ENCODE assay signal across 31 cellular contexts in the genomic region with DNA sequence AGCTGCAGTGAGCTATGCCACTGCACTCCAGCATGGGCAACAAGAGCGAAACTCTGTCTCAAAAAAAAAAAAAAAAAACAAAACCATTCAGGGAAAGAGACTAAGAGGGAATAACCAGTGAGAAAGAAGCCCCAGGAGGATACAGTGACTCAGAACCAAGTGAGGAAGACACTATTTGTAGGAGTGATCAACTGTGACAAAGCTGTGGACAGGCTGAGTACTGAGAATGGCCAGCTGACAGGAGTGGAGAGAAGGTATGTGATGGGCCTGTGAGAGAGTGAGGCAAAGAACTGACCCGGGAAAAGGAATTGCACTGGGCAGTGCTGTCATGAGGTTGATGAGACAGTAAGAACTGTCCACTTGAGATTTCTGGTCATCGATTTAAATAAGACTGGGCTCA. TPM values are rescaled to one million over a fixed set of nuclear protein-coding genes. Genes with fewer than 3 reads are reported as not detected.
DNase-seq lines count a peak whose midpoint lies in the region; ATAC-seq, FAIRE-seq and TF ChIP-seq lines count a peak whose summit lies in the region.
"Had no signal": no experiment of that assay in that cellular context is flagged by ENCODE, and none has a peak within 500 bp of the region (broad histone marks: within the 10 kb centered on the region; RNA-seq: fewer than 3 reads in every experiment).

No MANE protein-coding gene starts in this region.

- no peak for TF ChIP-seq RAD21 in K562 (CRISPR knock-in tag; conservative IDR thresholded peaks at IDR 0.05 in 1 of 2, IDR thresholded peaks at IDR 0.05 in 1 of 2)

- FAIRE-seq in K562 (lab: Jason Lieb, UNC): no peak
- FAIRE-seq: astrocyte, D721Med, keratinocyte, pancreas, urothelium cell line had no signal

- no peak overlapping the region for H3K4me3 Mint-ChIP-seq in HFFc6
- H3K4me3 Mint-ChIP-seq: activated naive CD8-positive, alpha-beta T cell treated with anti-CD3 and anti-CD28 coated beads, Interleukin-2, amount 10 ng/mL, durations not matched to agents 7 days and 5 days; neural crest cell had no signal

- H3K27ac ChIP-seq in K562 (ENCODE audit: extremely low read depth, low read depth, low read length): no peak overlapping the region
- no peak overlapping the region for H3K27ac ChIP-seq in A673 (ENCODE audit: low read depth, low read length, poor library complexity, severe bottlenecking)
- H3K27ac ChIP-seq: C4-2B, lower lobe of right lung, pancreas, testis had no signal

- no peak overlapping the region for H3K9ac ChIP-seq in K562 (ENCODE audit: insufficient read depth in 1 of 2, low read depth in 2 of 2, low read length in 2 of 2)

- H3K9me3 Mint-ChIP-seq in HFFc6: no peaks in the 10 kb centered on the region
- H3K9me3 Mint-ChIP-seq: activated naive CD8-positive, alpha-beta T cell treated with anti-CD3 and anti-CD28 coated beads, Interleukin-2, amount 10 ng/mL, durations not matched to agents 7 days and 5 days; neural crest cell had no signal

- no peak for TF ChIP-seq CTCF in HFFc6 (IDR thresholded peaks at IDR 0.05)
- TF ChIP-seq CTCF in K562 (IDR thresholded peaks at IDR 0.05 in 2 of 3, conservative IDR thresholded peaks at IDR 0.05 in 1 of 3; ENCODE audit: insufficient read depth in 2 of 3, low read depth in 1 of 3, low read length in 3 of 3): no peak
- no peak for TF ChIP-seq CTCF in A673 (conservative IDR thresholded peaks at IDR 0.05; ENCODE audit: low read depth, low read length)

- intact Hi-C loops in K562 (cut with micrococcal nuclease) (no loop called here), A673 (cut with micrococcal nuclease; ENCODE audit: unreplicated experiment) (no loop called here)

- peaks cover 5% of the 10 kb centered on the region for H3K9me1 ChIP-seq in K562 (ENCODE audit: control insufficient read depth, insufficient read depth, low read length)

- WGBS in K562 (ENCODE audit: insufficient coverage, low coverage, missing lambda C conversion rate): 96% methylated on average over 2 of the region's 3 CpGs

- H3K27me3 ChIP-seq in K562 (ENCODE audit: control insufficient read depth in 2 of 2, insufficient read depth in 2 of 2, low read length in 2 of 2) (no peaks in the 10 kb centered on the region), A673 (replicated peaks; ENCODE audit: insufficient read depth, low read depth, low read length, poor library complexity) (no peaks in the 10 kb centered on the region)
- H3K27me3 ChIP-seq: pancreas, testis had no signal

- CTCF ChIA-PET in K562 (lab: Yijun Ruan, JAX; ENCODE audit: low intra/inter-chr PET ratio) (no interaction called here), A673 (lab: Charles Lee) (interaction anchor here (0.6 kb wide), 1 partner anchor 102 kb away, joined by 3 read pairs; the partner anchor contains the start of gene UBXN4)

- no peaks in the 10 kb centered on the region for H3K27me3 Mint-ChIP-seq in HFFc6 (ENCODE audit: insufficient read depth)
- H3K27me3 Mint-ChIP-seq: activated naive CD8-positive, alpha-beta T cell treated with anti-CD3 and anti-CD28 coated beads, Interleukin-2, amount 10 ng/mL, durations not matched to agents 7 days and 5 days had no signal

- H3K4me1 Mint-ChIP-seq in HFFc6 (ENCODE audit: low read depth): peaks cover 32% of the 10 kb centered on the region

- peaks cover 84% of the 10 kb centered on the region for H3K36me3 ChIP-seq in K562 (ENCODE audit: control insufficient read depth, insufficient read depth, low read length)
- peaks cover 83% of the 10 kb centered on the region for H3K36me3 ChIP-seq in A673 (ENCODE audit: insufficient read depth, low read length, poor library complexity, severe bottlenecking)
- H3K36me3 ChIP-seq: pancreas had no signal

- ATAC-seq in K562 (no peak), GM19351 (IDR thresholded peaks at IDR 0.05; ENCODE audit: unreplicated experiment) (no peak), GM21423 (IDR thresholded peaks at IDR 0.05; ENCODE audit: unreplicated experiment) (no peak)
- ATAC-seq: lower lobe of right lung, pancreas, sciatic nerve had no signal

- no peak overlapping the region for H3K4me2 ChIP-seq in K562 (ENCODE audit: insufficient read depth, low read length)

- POLR2A ChIA-PET in K562 (lab: Yijun Ruan, JAX) (interaction anchor here (1.9 kb wide), 1 partner anchor 11 kb away, joined by 6 read pairs; no protein-coding TSS in a partner anchor), A673 (lab: Charles Lee; ENCODE audit: low non-redundant PET) (no interaction called here)

- no peaks in the 10 kb centered on the region for H3K9me3 ChIP-seq in K562 (replicated peaks; ENCODE audit: control insufficient read depth, insufficient read depth, low read depth, low read length)
- H3K9me3 ChIP-seq in A673 (ENCODE audit: low read depth, low read length, poor library complexity, severe bottlenecking): no peaks in the 10 kb centered on the region
- H3K9me3 ChIP-seq: lower lobe of right lung, pancreas, testis had no signal

- H3K4me1 ChIP-seq in K562 (replicated peaks in 1 of 2; ENCODE audit: control insufficient read depth in 2 of 2, insufficient read depth in 2 of 2, low read length in 2 of 2) (no peaks in the 10 kb centered on the region), A673 (ENCODE audit: insufficient read depth, low read length, poor library complexity, severe bottlenecking) (no peaks in the 10 kb centered on the region)
- H3K4me1 ChIP-seq: pancreas had no signal

- no peak for TF ChIP-seq EP300 in K562 (IDR thresholded peaks at IDR 0.05; ENCODE audit: low read length)

- no peaks in the 10 kb centered on the region for H3K79me2 ChIP-seq in K562 (ENCODE audit: control insufficient read depth, insufficient read depth, low read length)

- H3K36me3 Mint-ChIP-seq in HFFc6 (ENCODE audit: low read depth): peaks cover 23% of the 10 kb centered on the region

- no TSS peak for BruUV-seq in K562 (replicated peaks; lab: Mats Ljungman, UMichigan)
- BruUV-seq in A673 (replicated peaks; lab: Mats Ljungman, UMichigan): no TSS peak

- DNase-seq in AG08395 (ENCODE audit: low spot score) (peak; percentile 26), HFFc6 (no peak), K562 (ENCODE audit: extremely low read depth in 1 of 4, low spot score in 3 of 4) (no peak), kidney tubule cell (ENCODE audit: low spot score) (peak; percentile 88), A673 (ENCODE audit: low spot score) (no peak)
- DNase-seq in stimulated activated CD4-positive, alpha-beta T cell treated with anti-CD3 and anti-CD28 coated beads, Interleukin-15, amount 100 ng/mL, for 24 hours: no peak
- DNase-seq: activated CD8-positive, alpha-beta memory T cell treated with anti-CD3 and anti-CD28 coated beads, Interleukin-2, amount 50 U/mL, for 4 hours; activated effector memory CD4-positive, alpha-beta T cell treated with anti-CD3 and anti-CD28 coated beads, Interleukin-2, amount 50 U/mL, for 16 hours; activated naive CD8-positive, alpha-beta T cell treated with anti-CD3 and anti-CD28 coated beads, Interleukin-2, amount 10 ng/mL, durations not matched to agents 7 days and 5 days; IMR-90; lower lobe of right lung; NCI-H1092 treated with DMSO at 0.1 percent for 48 hours; NCI-H1930; NCI-H526; NK-92 treated with Interleukin-12 subunit alpha and Interleukin-12 subunit beta, amount 100 ng/mL, for 24 hours; pancreas; SHP77 treated with DMSO at 0.1 percent for 48 hours; stimulated activated naive CD4-positive, alpha-beta T cell treated with Interleukin-2 at 50 U/mL for 16 hours; T1000; testis had no signal

- H4K20me1 ChIP-seq in K562 (replicated peaks; ENCODE audit: control insufficient read depth, insufficient read depth, low read length): no peaks in the 10 kb centered on the region

- no peak for TF ChIP-seq POLR2A in K562 (conservative IDR thresholded peaks at IDR 0.05)

- peak overlapping the region; percentile 32; the same call in 1 of the 2 replicates for H3K27ac Mint-ChIP-seq in HFFc6

- in situ Hi-C loops in K562 (cut with MboI): no loop called here

- H3K4me3 ChIP-seq in K562: no peak overlapping the region
- no peak overlapping the region for H3K4me3 ChIP-seq in A673 (ENCODE audit: low read depth, low read length, poor library complexity, severe bottlenecking)
- H3K4me3 ChIP-seq: lower lobe of right lung, pancreas, testis had no signal

- no peak overlapping the region for H2AFZ ChIP-seq in K562 (ENCODE audit: low read depth, low read length)

RNA-seq across cellular contexts. Expression of gene LCT, which starts 6.7 kb away (rescaled TPM):
- not detected for total RNA-seq in HFFc6 (2021; fragmentation: NEBNext Ultra II Directional; extraction: Animal tissue kit (Norgen Biotek cat#: 25700))
- total RNA-seq in K562 (2011; cell fraction: chromatin; rRNA removed; ENCODE audit: low replicate concordance): 0.05 and 0.18 TPM in 2 replicates
- 0.13 and 0.17 TPM in 2 replicates for total RNA-seq in K562 (2011; cell fraction: nucleolus; rRNA removed)
- 0.07 TPM in 1 of 2 replicates, not detected in the other for total RNA-seq in K562 (2011; cell fraction: nucleoplasm; rRNA removed)
- total RNA-seq in K562 (2014; rRNA removed) (not detected in 2 replicates), K562 (2014; rRNA removed; fragmentation: Illumina TruSeq; extraction: Trizol) (0.03 and 0.04 TPM in 2 replicates), K562 (2015; rRNA removed; fragmentation: Illumina TruSeq; extraction: Trizol) (0.04 TPM in 1 of 2 replicates, not detected in the other), K562 (2021) (0.04 TPM in 1 of 2 replicates, not detected in the other), A673 (2021) (0.37 and 0.39 TPM in 2 replicates)
- polyA plus RNA-seq in K562 (2011; rRNA removed) (0.01 and 0.03 TPM in 2 replicates), K562 (2014; fragmentation: Illumina TruSeq; extraction: Trizol) (not detected in 2 replicates), K562 (2014; fragmentation: Nextera tagmentation; extraction: Ambion mirVana) (under 1 TPM in 1 of 2 experiments, not detected in 1; 0.01 TPM), K562 (2014; rRNA removed) (0.03 TPM in 1 of 2 replicates, not detected in the other)
- 0.01 TPM in 1 of 2 replicates, not detected in the other for polyA plus RNA-seq in K562 (2011; cell fraction: cytosol; rRNA removed)
- polyA plus RNA-seq in K562 (2011; cell fraction: nucleus; rRNA removed): 0.04 and 0.06 TPM in 2 replicates
- 0.01 and 0.03 TPM in 2 replicates for polyA plus RNA-seq in K562 (2012)
- 0.06 and 0.07 TPM in 2 replicates for polyA minus RNA-seq in K562 (2011; rRNA and poly(A)+ RNA removed)
- polyA minus RNA-seq in K562 (2011; cell fraction: cytosol; rRNA and poly(A)+ RNA removed): not detected in 2 replicates
- polyA minus RNA-seq in K562 (2011; cell fraction: nucleus; rRNA and poly(A)+ RNA removed): 0.11 and 0.13 TPM in 2 replicates
- total RNA-seq: astrocyte, dermis microvascular lymphatic vessel endothelial cell, lower lobe of right lung, mucosa of gallbladder had no signal
- polyA plus RNA-seq: IMR-90 had no signal

RNA-seq across cellular contexts. Expression of gene MCM6, which starts 32.6 kb away (rescaled TPM):
- total RNA-seq in HFFc6 (2021; fragmentation: NEBNext Ultra II Directional; extraction: Animal tissue kit (Norgen Biotek cat#: 25700)): 10 to 100 TPM; 22.5 to 36.0 (median 33.2) TPM
- total RNA-seq in K562 (2011; cell fraction: chromatin; rRNA removed; ENCODE audit: low replicate concordance): 43.5 and 75.9 TPM in 2 replicates
- total RNA-seq in K562 (2011; cell fraction: nucleolus; rRNA removed): 25.2 and 29.7 TPM in 2 replicates
- 43.4 and 45.8 TPM in 2 replicates for total RNA-seq in K562 (2011; cell fraction: nucleoplasm; rRNA removed)
- total RNA-seq in K562 (2014; rRNA removed) (67.9 and 77.6 TPM in 2 replicates), K562 (2014; rRNA removed; fragmentation: Illumina TruSeq; extraction: Trizol) (82.4 and 95.4 TPM in 2 replicates), K562 (2015; rRNA removed; fragmentation: Illumina TruSeq; extraction: Trizol) (63.0 and 67.3 TPM in 2 replicates), K562 (2021) (105 and 112 TPM in 2 replicates), A673 (2021) (101 and 111 TPM in 2 replicates)
- polyA plus RNA-seq in K562 (2011; rRNA removed) (96.0 and 133 TPM in 2 replicates), K562 (2014; fragmentation: Illumina TruSeq; extraction: Trizol) (111 and 116 TPM in 2 replicates), K562 (2014; fragmentation: Nextera tagmentation; extraction: Ambion mirVana) (10 to 100 TPM; 42.6 to 53.5 TPM), K562 (2014; rRNA removed) (88.1 and 90.7 TPM in 2 replicates)
- polyA plus RNA-seq in K562 (2011; cell fraction: cytosol; rRNA removed): 46.8 and 79.1 TPM in 2 replicates
- polyA plus RNA-seq in K562 (2011; cell fraction: nucleus; rRNA removed): 29.7 and 37.2 TPM in 2 replicates
- 70.0 and 85.4 TPM in 2 replicates for polyA plus RNA-seq in K562 (2012)
- 207 and 264 TPM in 2 replicates for polyA minus RNA-seq in K562 (2011; rRNA and poly(A)+ RNA removed)
- polyA minus RNA-seq in K562 (2011; cell fraction: cytosol; rRNA and poly(A)+ RNA removed): 62.3 and 85.7 TPM in 2 replicates
- 24.1 and 38.8 TPM in 2 replicates for polyA minus RNA-seq in K562 (2011; cell fraction: nucleus; rRNA and poly(A)+ RNA removed)

Comparison
In these comparisons a context has a peak if more than half of its experiments do, and no peak if none do; other contexts are left out.
1. DNase-seq: peak in AG08395 (single experiment) and kidney tubule cell (single experiment); none in HFFc6 (single experiment), K562 (0 of 4), A673 (single experiment) and stimulated activated CD4-positive, alpha-beta T cell treated with anti-CD3 and anti-CD28 coated beads, Interleukin-15, amount 100 ng/mL, for 24 hours (single experiment).